In the genomic region with DNA sequence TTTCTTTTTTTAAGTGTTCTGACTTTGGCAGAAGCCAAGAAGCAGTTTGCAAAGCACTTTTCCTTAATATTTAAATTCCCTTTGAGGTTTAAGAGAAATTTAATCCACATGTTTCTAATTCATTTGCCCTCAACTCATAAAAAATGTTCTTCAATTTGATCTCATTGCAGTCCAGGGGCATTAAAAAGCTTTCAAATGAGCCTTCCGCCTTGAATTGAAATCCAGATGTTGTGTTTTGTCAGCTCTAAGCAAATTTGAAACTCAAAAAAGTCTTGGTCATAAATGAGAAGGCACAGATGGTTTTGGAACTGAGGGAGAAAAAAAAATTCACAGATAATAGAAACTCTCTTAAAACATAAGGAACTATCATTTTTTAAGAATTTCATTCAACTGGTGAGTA, we compare ENCODE assay signal across 1 cellular context.
TF ChIP-seq lines count a peak whose summit lies in the region.

No MANE protein-coding gene starts in this region.

TF ChIP-seq in GM23338, 12 proteins besides CTCF, POLR2A, EP300 and RAD21:
- TF ChIP-seq, protein P1, sequence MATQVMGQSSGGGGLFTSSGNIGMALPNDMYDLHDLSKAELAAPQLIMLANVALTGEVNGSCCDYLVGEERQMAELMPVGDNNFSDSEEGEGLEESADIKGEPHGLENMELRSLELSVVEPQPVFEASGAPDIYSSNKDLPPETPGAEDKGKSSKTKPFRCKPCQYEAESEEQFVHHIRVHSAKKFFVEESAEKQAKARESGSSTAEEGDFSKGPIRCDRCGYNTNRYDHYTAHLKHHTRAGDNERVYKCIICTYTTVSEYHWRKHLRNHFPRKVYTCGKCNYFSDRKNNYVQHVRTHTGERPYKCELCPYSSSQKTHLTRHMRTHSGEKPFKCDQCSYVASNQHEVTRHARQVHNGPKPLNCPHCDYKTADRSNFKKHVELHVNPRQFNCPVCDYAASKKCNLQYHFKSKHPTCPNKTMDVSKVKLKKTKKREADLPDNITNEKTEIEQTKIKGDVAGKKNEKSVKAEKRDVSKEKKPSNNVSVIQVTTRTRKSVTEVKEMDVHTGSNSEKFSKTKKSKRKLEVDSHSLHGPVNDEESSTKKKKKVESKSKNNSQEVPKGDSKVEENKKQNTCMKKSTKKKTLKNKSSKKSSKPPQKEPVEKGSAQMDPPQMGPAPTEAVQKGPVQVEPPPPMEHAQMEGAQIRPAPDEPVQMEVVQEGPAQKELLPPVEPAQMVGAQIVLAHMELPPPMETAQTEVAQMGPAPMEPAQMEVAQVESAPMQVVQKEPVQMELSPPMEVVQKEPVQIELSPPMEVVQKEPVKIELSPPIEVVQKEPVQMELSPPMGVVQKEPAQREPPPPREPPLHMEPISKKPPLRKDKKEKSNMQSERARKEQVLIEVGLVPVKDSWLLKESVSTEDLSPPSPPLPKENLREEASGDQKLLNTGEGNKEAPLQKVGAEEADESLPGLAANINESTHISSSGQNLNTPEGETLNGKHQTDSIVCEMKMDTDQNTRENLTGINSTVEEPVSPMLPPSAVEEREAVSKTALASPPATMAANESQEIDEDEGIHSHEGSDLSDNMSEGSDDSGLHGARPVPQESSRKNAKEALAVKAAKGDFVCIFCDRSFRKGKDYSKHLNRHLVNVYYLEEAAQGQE (IDR thresholded peaks at IDR 0.05; ENCODE audit: unreplicated experiment), result no peak
- TF ChIP-seq ZNF114 (CRISPR knock-in tag; IDR thresholded peaks at IDR 0.05) (no peak), NANOG (IDR thresholded peaks at IDR 0.05; ENCODE audit: borderline replicate concordance) (no peak), EZH2 (IDR thresholded peaks at IDR 0.05; ENCODE audit: low read depth, unreplicated experiment) (no peak), EZH2phosphoT487 (IDR thresholded peaks at IDR 0.05; ENCODE audit: unreplicated experiment) (no peak), STAT1 (IDR thresholded peaks at IDR 0.05; ENCODE audit: unreplicated experiment) (no peak), CREB1 (CRISPR knock-in tag; IDR thresholded peaks at IDR 0.05; ENCODE audit: low read depth) (no peak), JUNB (IDR thresholded peaks at IDR 0.05; ENCODE audit: unreplicated experiment) (no peak), POLR2AphosphoS5 (IDR thresholded peaks at IDR 0.05; ENCODE audit: low read depth) (no peak)
- TF ChIP-seq, protein P2, sequence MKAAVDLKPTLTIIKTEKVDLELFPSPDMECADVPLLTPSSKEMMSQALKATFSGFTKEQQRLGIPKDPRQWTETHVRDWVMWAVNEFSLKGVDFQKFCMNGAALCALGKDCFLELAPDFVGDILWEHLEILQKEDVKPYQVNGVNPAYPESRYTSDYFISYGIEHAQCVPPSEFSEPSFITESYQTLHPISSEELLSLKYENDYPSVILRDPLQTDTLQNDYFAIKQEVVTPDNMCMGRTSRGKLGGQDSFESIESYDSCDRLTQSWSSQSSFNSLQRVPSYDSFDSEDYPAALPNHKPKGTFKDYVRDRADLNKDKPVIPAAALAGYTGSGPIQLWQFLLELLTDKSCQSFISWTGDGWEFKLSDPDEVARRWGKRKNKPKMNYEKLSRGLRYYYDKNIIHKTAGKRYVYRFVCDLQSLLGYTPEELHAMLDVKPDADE (IDR thresholded peaks at IDR 0.05), result no peak
